2 cellular contexts compared by ENCODE assay signal in genomic region chr9:126559296-126559695, GRCh38.
TF ChIP-seq lines count a peak whose summit lies in the region.

No MANE protein-coding gene starts in this region.

TF ChIP-seq in HepG2, 621 proteins besides CTCF, POLR2A, EP300 and RAD21:
- TF ChIP-seq MTF1 (CRISPR knock-in tag; IDR thresholded peaks at IDR 0.05): no peak
- no peak for TF ChIP-seq ZSCAN5A (CRISPR knock-in tag; IDR thresholded peaks at IDR 0.05; ENCODE audit: borderline replicate concordance)
- 0 out of 2 replicates have a peak, but pooled peaks have one; percentile 37 for TF ChIP-seq ZNF7 (CRISPR knock-in tag; IDR thresholded peaks at IDR 0.05)

TF ChIP-seq in H1, 55 proteins besides CTCF, POLR2A, EP300 and RAD21:
- TF ChIP-seq SIRT6 (IDR thresholded peaks at IDR 0.05; ENCODE audit: low read length) (no peak), SRF (IDR thresholded peaks at IDR 0.05; ENCODE audit: low read depth, low read length) (0 out of 2 replicates have a peak, but pooled peaks have one; percentile 18)
